In the genomic region with DNA sequence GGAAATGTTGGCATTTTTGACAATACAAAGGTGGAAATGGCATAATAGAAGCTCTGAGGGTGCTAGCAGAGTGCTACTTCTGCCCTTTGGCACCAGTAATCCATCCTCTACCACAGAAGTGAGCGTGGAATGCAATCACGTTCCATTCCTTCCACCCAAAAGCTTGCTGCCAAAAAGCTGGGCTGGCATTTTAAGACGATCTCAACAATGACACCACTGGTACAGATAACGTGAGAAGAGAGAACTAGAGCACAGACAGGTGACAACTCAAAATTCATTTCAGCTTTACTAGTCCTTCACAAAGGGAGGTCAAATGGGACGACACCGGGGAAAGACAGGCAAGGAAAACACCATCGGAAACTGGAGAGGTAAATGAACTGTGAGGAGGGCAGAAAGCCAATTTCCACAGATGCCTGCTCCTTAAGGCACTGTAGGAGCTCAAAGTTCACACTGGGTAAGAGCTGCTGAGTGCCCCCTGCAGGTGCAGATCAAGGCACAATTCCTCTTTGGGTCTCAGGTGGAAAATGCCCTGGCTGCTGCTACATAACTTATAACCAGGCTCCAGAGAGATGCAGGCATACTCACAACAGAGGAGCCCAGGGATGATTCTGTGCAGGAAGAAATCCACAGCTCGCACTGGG, we compare ENCODE assay signal across 10 cellular contexts. TPM values are rescaled to one million over a fixed set of nuclear protein-coding genes. Genes with fewer than 3 reads are reported as not detected.
A peak's percentile ranks its signal among the peaks of the same experiment; 100 is the strongest.
DNase-seq lines count a peak whose midpoint lies in the region; ATAC-seq and TF ChIP-seq lines count a peak whose summit lies in the region.
"Had no signal": no experiment of that assay in that cellular context is flagged by ENCODE, and none has a peak within 500 bp of the region (broad histone marks: within the 10 kb centered on the region; RNA-seq: fewer than 3 reads in every experiment).

No MANE protein-coding gene starts in this region.

- intact Hi-C loops in sciatic nerve (cut with DNase I), result loop anchor here (5.0 kb wide), 1 partner anchor 918 kb away; no protein-coding TSS in a partner anchor

- peak; percentile 58 for ATAC-seq in sciatic nerve
- no peak for ATAC-seq in GM21526 (IDR thresholded peaks at IDR 0.05; ENCODE audit: low FRiP score, unreplicated experiment)
- no peak for ATAC-seq in GM21786 (IDR thresholded peaks at IDR 0.05; ENCODE audit: unreplicated experiment)
- ATAC-seq: stimulated activated naive CD8-positive, alpha-beta T cell treated with anti-CD3 and anti-CD28 coated beads, Interleukin-15, amount 100 ng/mL, for 72 hours had no signal

- H3K27ac ChIP-seq in epithelial cell of prostate, result peak overlapping the region; percentile 22

- TF ChIP-seq CTCF in GM12872 (IDR thresholded peaks at IDR 0.05; ENCODE audit: insufficient read depth, low read depth, low read length), result 0 out of 3 replicates have a peak, but pooled peaks have one; percentile 16

- DNase-seq in NCI-H345 (lab: John Stamatoyannopoulos, UW), result peak; percentile 48
- DNase-seq in epithelial cell of prostate (ENCODE audit: low read depth, low spot score), result no peak
- DNase-seq in sciatic nerve (ENCODE audit: low spot score), result no peak
- no peak for DNase-seq in A172 (ENCODE audit: low spot score)
- no peak for DNase-seq in GM19238 (ENCODE audit: insufficient read length, low spot score)
- DNase-seq: activated CD4-positive, alpha-beta T cell treated with anti-CD3 and anti-CD28 coated beads for 4 hours; stimulated activated naive CD8-positive, alpha-beta T cell treated with anti-CD3 and anti-CD28 coated beads, Interleukin-15, amount 100 ng/mL, for 72 hours had no signal

RNA-seq across cellular contexts. Expression of gene RNU4ATAC, which starts 50.7 kb away (rescaled TPM):
- not detected for total RNA-seq in sciatic nerve
- under 0.01 TPM in 1 of 2 replicates, not detected in the other for total RNA-seq in A172 (2014; rRNA removed; shearing (Covaris generic))
